Comparison of ENCODE assay signal across 8 cellular contexts in genomic region chr22:37657590-37658132, GRCh38. TPM values are rescaled to one million over a fixed set of nuclear protein-coding genes. Genes with fewer than 3 reads are reported as not detected.
A peak's percentile ranks its signal among the peaks of the same experiment; 100 is the strongest.
DNase-seq lines count a peak whose midpoint lies in the region; ATAC-seq and TF ChIP-seq lines count a peak whose summit lies in the region.

No MANE protein-coding gene starts in this region.

- H3K9me3 ChIP-seq in gastrocnemius medialis = no peaks in the 10 kb centered on the region

- intact Hi-C loops in activated CD4-positive, alpha-beta T cell treated with anti-CD3 and anti-CD28 coated beads, Interleukin-2, amount 10 ng/mL, durations not matched to agents 24 days and 14 days (cut with micrococcal nuclease) = loop anchor here (1.0 to 2.0 kb wide), 3 partner anchors 15 to 49 kb away; partner anchors contain the start of genes GGA1 and LGALS1
- intact Hi-C loops in gastrocnemius medialis (cut with DNase I; ENCODE audit: low total_unique reads) = loop anchor here (1.0 to 5.0 kb wide), 2 partner anchors 18 to 90 kb away; partner anchors contain the start of gene LGALS1
- intact Hi-C loops in head of caudate nucleus (cut with DNase I) = no loop called here

- TF ChIP-seq CTCF in fibroblast of the aortic adventitia (IDR thresholded peaks at IDR 0.05; ENCODE audit: insufficient read depth, low read length) = no peak
- no peak for TF ChIP-seq CTCF in gastrocnemius medialis (IDR thresholded peaks at IDR 0.05 in 4 of 5, conservative IDR thresholded peaks at IDR 0.05 in 1 of 5)

- H3K9me3 Mint-ChIP-seq in activated CD4-positive, alpha-beta T cell treated with anti-CD3 and anti-CD28 coated beads, Interleukin-2, amount 10 ng/mL, durations not matched to agents 24 days and 14 days = no peaks in the 10 kb centered on the region

- no peaks in the 10 kb centered on the region for H3K27me3 Mint-ChIP-seq in activated CD4-positive, alpha-beta T cell treated with anti-CD3 and anti-CD28 coated beads, Interleukin-2, amount 10 ng/mL, durations not matched to agents 24 days and 14 days

- H3K27me3 ChIP-seq in gastrocnemius medialis = no peaks in the 10 kb centered on the region

- ATAC-seq in SK-N-SH treated with all-trans-retinoic acid at 6 μM for 48 hours (peak; percentile 42), gastrocnemius medialis (no peak), GM21447 (IDR thresholded peaks at IDR 0.05; ENCODE audit: unreplicated experiment) (no peak)

- H3K36me3 ChIP-seq in gastrocnemius medialis = no peaks in the 10 kb centered on the region

- in situ Hi-C loops in gastrocnemius medialis (cut with MboI; ENCODE audit: low sequenced_read_pairs in 4 of 4) = no loop called here

- peaks cover 35 to 37% of the 10 kb centered on the region in 2 donors for H3K4me1 ChIP-seq in gastrocnemius medialis

- peak overlapping the region; percentile 85 for H3K4me3 Mint-ChIP-seq in activated CD4-positive, alpha-beta T cell treated with anti-CD3 and anti-CD28 coated beads, Interleukin-2, amount 10 ng/mL, durations not matched to agents 24 days and 14 days

- peaks cover 35% of the 10 kb centered on the region for H3K4me1 Mint-ChIP-seq in activated CD4-positive, alpha-beta T cell treated with anti-CD3 and anti-CD28 coated beads, Interleukin-2, amount 10 ng/mL, durations not matched to agents 24 days and 14 days

- peak; percentile 71 for DNase-seq in activated CD4-positive, alpha-beta T cell treated with anti-CD3 and anti-CD28 coated beads, Interleukin-2, amount 10 ng/mL, durations not matched to agents 24 days and 14 days
- no peak for DNase-seq in activated CD4-positive, alpha-beta T cell treated with anti-CD3 and anti-CD28 coated beads, Interleukin-2, amount 50 U/mL, for 4 hours
- DNase-seq in fibroblast of the aortic adventitia (ENCODE audit: low read depth) = no peak
- DNase-seq in gastrocnemius medialis = no peak
- DNase-seq in head of caudate nucleus = no peak
- DNase-seq in NCI-H1930 (lab: John Stamatoyannopoulos, UW) = no peak

- H3K27ac Mint-ChIP-seq in activated CD4-positive, alpha-beta T cell treated with anti-CD3 and anti-CD28 coated beads, Interleukin-2, amount 10 ng/mL, durations not matched to agents 24 days and 14 days = peak overlapping the region; percentile 91

- TF ChIP-seq POLR2A in gastrocnemius medialis (IDR thresholded peaks at IDR 0.05) = peak in 1 of 2 donors; percentile 4

- H3K4me3 ChIP-seq in fibroblast of the aortic adventitia (ENCODE audit: low read depth, low read length) = peak overlapping the region; percentile 74
- peak overlapping the region; percentile 54 to 63 (median 56) for H3K4me3 ChIP-seq in gastrocnemius medialis

- H3K36me3 Mint-ChIP-seq in activated CD4-positive, alpha-beta T cell treated with anti-CD3 and anti-CD28 coated beads, Interleukin-2, amount 10 ng/mL, durations not matched to agents 24 days and 14 days (ENCODE audit: low read depth) = peaks cover 36% of the 10 kb centered on the region

- peak overlapping the region; percentile 81 to 88 (median 86) for H3K27ac ChIP-seq in gastrocnemius medialis

TF ChIP-seq in SK-N-SH treated with all-trans-retinoic acid at 6 μM for 48 hours, 23 proteins besides CTCF, POLR2A, EP300 and RAD21:
- TF ChIP-seq ZC3H10 (CRISPR knock-in tag; IDR thresholded peaks at IDR 0.05) (no peak), RARB (CRISPR knock-in tag; IDR thresholded peaks at IDR 0.05) (no peak), PPARA (CRISPR knock-in tag; IDR thresholded peaks at IDR 0.05; ENCODE audit: borderline replicate concordance) (no peak), PATZ1 (CRISPR knock-in tag; IDR thresholded peaks at IDR 0.05; ENCODE audit: borderline replicate concordance) (no peak), ZFP30 (CRISPR knock-in tag; IDR thresholded peaks at IDR 0.05) (no peak), BACH2 (CRISPR knock-in tag; IDR thresholded peaks at IDR 0.05; ENCODE audit: borderline replicate concordance) (no peak), CSDC2 (CRISPR knock-in tag; IDR thresholded peaks at IDR 0.05) (no peak), GLIS3 (CRISPR knock-in tag; IDR thresholded peaks at IDR 0.05) (no peak), CSRNP3 (CRISPR knock-in tag; IDR thresholded peaks at IDR 0.05) (no peak), ZFP3 (CRISPR knock-in tag; IDR thresholded peaks at IDR 0.05) (no peak), TCF4 (CRISPR knock-in tag; IDR thresholded peaks at IDR 0.05; ENCODE audit: borderline replicate concordance) (no peak), POU6F1 (CRISPR knock-in tag; IDR thresholded peaks at IDR 0.05; ENCODE audit: borderline replicate concordance, low read depth) (no peak), ARNTL (CRISPR knock-in tag; IDR thresholded peaks at IDR 0.05; ENCODE audit: borderline replicate concordance, low read depth) (no peak), OSR1 (CRISPR knock-in tag; IDR thresholded peaks at IDR 0.05) (no peak)
TF ChIP-seq in SK-N-SH treated with all-trans-retinoic acid at 6 μM for 48 hours: peak in this region for 0.

RNA-seq across cellular contexts. Expression of gene PDXP, which starts 0.9 kb away (rescaled TPM):
- 49.3 and 51.2 TPM in 2 replicates for total RNA-seq in activated CD4-positive, alpha-beta T cell treated with anti-CD3 and anti-CD28 coated beads, Interleukin-2, amount 10 ng/mL, durations not matched to agents 24 days and 14 days
- 3.4 and 7.4 TPM in 2 replicates for total RNA-seq in fibroblast of the aortic adventitia (ENCODE audit: low replicate concordance)
- 10 to 100 TPM; 10.3 to 28.7 (median 16.6) TPM for total RNA-seq in gastrocnemius medialis

RNA-seq across cellular contexts. Expression of gene LGALS1, which starts 17.8 kb away (rescaled TPM):
- 361 and 362 TPM in 2 replicates for total RNA-seq in activated CD4-positive, alpha-beta T cell treated with anti-CD3 and anti-CD28 coated beads, Interleukin-2, amount 10 ng/mL, durations not matched to agents 24 days and 14 days
- total RNA-seq in fibroblast of the aortic adventitia (ENCODE audit: low replicate concordance) (3,846 and 5,734 TPM in 2 replicates), gastrocnemius medialis (1,000 to 10,000 TPM in 3 of 4 donors, 100 to 1,000 TPM in 1; 561 to 1,888 (median 1,101) TPM)

RNA-seq across cellular contexts. Expression of gene SH3BP1, which starts 18.2 kb away (rescaled TPM):
- 110 and 115 TPM in 2 replicates for total RNA-seq in activated CD4-positive, alpha-beta T cell treated with anti-CD3 and anti-CD28 coated beads, Interleukin-2, amount 10 ng/mL, durations not matched to agents 24 days and 14 days
- total RNA-seq in fibroblast of the aortic adventitia (ENCODE audit: low replicate concordance) (1.8 and 4.6 TPM in 2 replicates), gastrocnemius medialis (1 to 10 TPM in 3 of 4 donors, not detected in 1; 1.1 to 1.8 (median 1.6) TPM)

RNA-seq across cellular contexts. Expression of gene NOL12, which starts 28.5 kb away (rescaled TPM):
- 67.9 and 70.3 TPM in 2 replicates for total RNA-seq in activated CD4-positive, alpha-beta T cell treated with anti-CD3 and anti-CD28 coated beads, Interleukin-2, amount 10 ng/mL, durations not matched to agents 24 days and 14 days
- total RNA-seq in fibroblast of the aortic adventitia (ENCODE audit: low replicate concordance) = 12.7 and 14.0 TPM in 2 replicates
- 10 to 100 TPM; 10.0 to 21.7 (median 16.6) TPM for total RNA-seq in gastrocnemius medialis

RNA-seq across cellular contexts. Expression of gene TRIOBP, which starts 39.2 kb away (rescaled TPM):
- total RNA-seq in activated CD4-positive, alpha-beta T cell treated with anti-CD3 and anti-CD28 coated beads, Interleukin-2, amount 10 ng/mL, durations not matched to agents 24 days and 14 days = 33.3 and 34.8 TPM in 2 replicates
- total RNA-seq in fibroblast of the aortic adventitia (ENCODE audit: low replicate concordance) = 150 and 151 TPM in 2 replicates
- 10 to 100 TPM; 21.7 to 38.2 (median 30.3) TPM for total RNA-seq in gastrocnemius medialis

Comparison
In these comparisons a context has a peak if more than half of its experiments do, and no peak if none do; other contexts are left out.
1. RNA of gene SH3BP1, which starts 18.2 kb away (total RNA-seq): 110 to 115 TPM in activated CD4-positive, alpha-beta T cell treated with anti-CD3 and anti-CD28 coated beads, Interleukin-2, amount 10 ng/mL, durations not matched to agents 24 days and 14 days; 1.8 to 4.6 TPM in fibroblast of the aortic adventitia and 1.1 to 1.8 TPM in gastrocnemius medialis; every median in the first group is over 10 times any median in the second.